In the genomic region with DNA sequence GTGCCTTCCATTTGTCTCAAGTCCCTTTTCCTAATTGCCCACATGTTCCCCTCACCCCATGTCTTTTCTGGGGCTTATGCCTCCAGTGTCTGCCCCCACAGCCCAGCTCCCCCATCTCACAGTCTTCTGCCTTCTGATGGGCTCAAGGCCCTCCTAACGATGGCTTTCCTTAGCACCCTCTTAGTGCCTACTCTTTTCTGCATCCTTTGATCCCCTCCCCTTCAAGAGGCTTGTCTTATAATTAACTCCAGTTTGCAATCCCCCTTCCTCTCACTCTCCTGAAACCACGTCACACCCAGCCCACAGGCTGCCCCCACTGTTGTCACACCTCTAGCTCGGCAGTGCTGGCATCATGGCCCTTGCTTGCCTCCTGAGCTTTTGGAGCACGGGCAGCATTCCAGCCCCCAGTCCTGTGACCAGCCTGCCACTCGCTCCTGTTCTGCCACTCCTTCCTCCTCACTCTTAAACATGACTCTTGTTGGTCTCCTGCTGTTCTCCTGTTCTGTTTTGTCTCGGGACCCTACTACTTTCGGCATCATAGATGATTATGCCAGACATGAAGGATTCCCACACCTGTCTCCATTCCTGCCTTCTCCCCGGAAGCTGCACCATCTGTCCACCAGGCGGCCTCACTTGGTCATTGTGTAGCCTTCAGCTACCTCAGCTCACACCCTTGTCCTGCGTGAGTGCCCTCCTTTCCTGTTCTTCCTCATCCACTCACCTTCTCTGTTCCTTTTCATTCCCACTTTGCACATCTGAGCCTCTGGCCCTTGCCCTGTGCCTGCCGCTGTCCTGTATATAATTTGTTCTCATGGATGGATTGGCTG, we compare ENCODE assay signal across 9 cellular contexts. TPM values are rescaled to one million over a fixed set of nuclear protein-coding genes. Genes with fewer than 3 reads are reported as not detected.
A peak's percentile ranks its signal among the peaks of the same experiment; 100 is the strongest.
DNase-seq lines count a peak whose midpoint lies in the region; ATAC-seq and TF ChIP-seq lines count a peak whose summit lies in the region.
"Had no signal": no experiment of that assay in that cellular context is flagged by ENCODE, and none has a peak within 500 bp of the region (broad histone marks: within the 10 kb centered on the region; RNA-seq: fewer than 3 reads in every experiment).

No MANE protein-coding gene starts in this region.

- DNase-seq in MCF 10A (ENCODE audit: unreplicated experiment): peak; percentile 39
- DNase-seq in breast epithelium (ENCODE audit: low spot score in 2 of 2): no peak
- DNase-seq in left ventricle myocardium superior: peak; percentile 86
- DNase-seq in NCI-H446 (lab: John Stamatoyannopoulos, UW): no peak
- DNase-seq: NCI-H69 had no signal

- no peak for ATAC-seq in activated T-helper 17 cell treated with anti-CD3 and anti-CD28 coated beads, Interleukin-2, amount 50 U/mL, for 72 hours (replicated peaks)
- ATAC-seq in left ventricle myocardium superior (peak; percentile 78), GM18519 (IDR thresholded peaks at IDR 0.05; ENCODE audit: low FRiP score, unreplicated experiment) (no peak), gastroesophageal sphincter (no peak), GM18861 (IDR thresholded peaks at IDR 0.05; ENCODE audit: unreplicated experiment) (no peak)

- WGBS in gastroesophageal sphincter (ENCODE audit: low coverage in 1 of 2), 2 donors: 71 to 79% methylated on average over 9 to 11 of the region's 11 CpGs

- TF ChIP-seq CTCF in MCF 10A (IDR thresholded peaks at IDR 0.05; ENCODE audit: unreplicated experiment) (peak; percentile 20), breast epithelium (IDR thresholded peaks at IDR 0.05) (no peak), gastroesophageal sphincter (IDR thresholded peaks at IDR 0.05) (no peak)

- CTCF ChIA-PET in MCF 10A (lab: Yijun Ruan, JAX): interaction anchor here (0.6 to 1.2 kb wide), 3 partner anchors 8 to 53 kb away, joined by 3 to 5 read pairs (median 3); no protein-coding TSS in a partner anchor

- no peak for TF ChIP-seq POLR2A in breast epithelium (IDR thresholded peaks at IDR 0.05)
- TF ChIP-seq POLR2A in gastroesophageal sphincter (IDR thresholded peaks at IDR 0.05): no peak

- H3K36me3 Mint-ChIP-seq in MCF 10A (ENCODE audit: insufficient read depth, unreplicated experiment): peaks cover 70% of the 10 kb centered on the region
- H3K36me3 Mint-ChIP-seq in activated T-helper 17 cell treated with anti-CD3 and anti-CD28 coated beads, Interleukin-2, amount 50 U/mL, for 72 hours (ENCODE audit: low read depth): peaks cover 77% of the 10 kb centered on the region

- no TSS peak for BruUV-seq in MCF 10A (replicated peaks; lab: Mats Ljungman, UMichigan)

- H3K4me3 ChIP-seq in breast epithelium (no peak overlapping the region), gastroesophageal sphincter (no peak overlapping the region)

- no peak overlapping the region for H3K27ac Mint-ChIP-seq in MCF 10A (ENCODE audit: low read depth, unreplicated experiment)
- peak overlapping the region; percentile 4 for H3K27ac Mint-ChIP-seq in activated T-helper 17 cell treated with anti-CD3 and anti-CD28 coated beads, Interleukin-2, amount 50 U/mL, for 72 hours

- no peak overlapping the region for H3K27ac ChIP-seq in breast epithelium
- no peak overlapping the region for H3K27ac ChIP-seq in gastroesophageal sphincter

- no peaks in the 10 kb centered on the region for H3K27me3 Mint-ChIP-seq in MCF 10A (ENCODE audit: insufficient read depth, unreplicated experiment)
- no peaks in the 10 kb centered on the region for H3K27me3 Mint-ChIP-seq in activated T-helper 17 cell treated with anti-CD3 and anti-CD28 coated beads, Interleukin-2, amount 50 U/mL, for 72 hours

- no peak overlapping the region for H3K4me3 Mint-ChIP-seq in MCF 10A (ENCODE audit: unreplicated experiment)
- no peak overlapping the region for H3K4me3 Mint-ChIP-seq in activated T-helper 17 cell treated with anti-CD3 and anti-CD28 coated beads, Interleukin-2, amount 50 U/mL, for 72 hours

- H3K4me1 ChIP-seq in breast epithelium: peaks cover 10 to 18% of the 10 kb centered on the region in 2 donors
- H3K4me1 ChIP-seq in gastroesophageal sphincter: peaks cover 0 to 73% (median 27%) of the 10 kb centered on the region in 3 donors

- no peaks in the 10 kb centered on the region for H3K27me3 ChIP-seq in breast epithelium
- H3K27me3 ChIP-seq in gastroesophageal sphincter: no peaks in the 10 kb centered on the region

- POLR2A ChIA-PET in MCF 10A (lab: Yijun Ruan, JAX): no interaction called here

- no peaks in the 10 kb centered on the region for H3K9me3 Mint-ChIP-seq in MCF 10A (ENCODE audit: unreplicated experiment)
- H3K9me3 Mint-ChIP-seq in activated T-helper 17 cell treated with anti-CD3 and anti-CD28 coated beads, Interleukin-2, amount 50 U/mL, for 72 hours: no peaks in the 10 kb centered on the region

- intact Hi-C loops in MCF 10A (cut with micrococcal nuclease): no loop called here
- intact Hi-C loops in breast epithelium (cut with DNase I; ENCODE audit: low total_unique reads): no loop called here
- intact Hi-C loops in left ventricle myocardium superior (cut with micrococcal nuclease): no loop called here

- TF ChIP-seq EP300 in gastroesophageal sphincter (IDR thresholded peaks at IDR 0.05): no peak

- H3K9me3 ChIP-seq in breast epithelium (no peaks in the 10 kb centered on the region), gastroesophageal sphincter (no peaks in the 10 kb centered on the region)

- peaks cover 15% of the 10 kb centered on the region for H3K4me1 Mint-ChIP-seq in MCF 10A (ENCODE audit: insufficient read depth, unreplicated experiment)
- peaks cover 43% of the 10 kb centered on the region for H3K4me1 Mint-ChIP-seq in activated T-helper 17 cell treated with anti-CD3 and anti-CD28 coated beads, Interleukin-2, amount 50 U/mL, for 72 hours

- H3K36me3 ChIP-seq in breast epithelium: no peaks in the 10 kb centered on the region
- H3K36me3 ChIP-seq in gastroesophageal sphincter: peaks cover 0 to 47% of the 10 kb centered on the region in 2 donors

RNA-seq across cellular contexts. Expression of a gene that starts 26.1 kb away (rescaled TPM):
- total RNA-seq in MCF 10A (2022) (44.2 and 49.0 TPM in 2 replicates), breast epithelium (10 to 100 TPM; 34.1 to 40.8 (median 38.3) TPM), left ventricle myocardium superior (51.6 TPM), gastroesophageal sphincter (10 to 100 TPM; 40.5 to 94.4 (median 60.0) TPM)
- 10 to 100 TPM; 36.6 to 78.9 TPM for total RNA-seq in activated T-helper 17 cell treated with anti-CD3 and anti-CD28 coated beads, Interleukin-2, amount 50 U/mL, for 72 hours

RNA-seq across cellular contexts. Expression of a gene that starts 36.2 kb away (rescaled TPM):
- total RNA-seq in MCF 10A (2022): 58.6 and 83.5 TPM in 2 replicates
- total RNA-seq in breast epithelium: 10 to 100 TPM; 15.4 to 33.2 (median 28.2) TPM
- 10 to 100 TPM; 28.9 to 56.6 TPM for total RNA-seq in activated T-helper 17 cell treated with anti-CD3 and anti-CD28 coated beads, Interleukin-2, amount 50 U/mL, for 72 hours
- total RNA-seq in left ventricle myocardium superior: 4.9 TPM
- total RNA-seq in gastroesophageal sphincter: 10 to 100 TPM; 13.1 to 23.6 (median 22.1) TPM

RNA-seq across cellular contexts. Expression of a gene that starts 38.9 kb away (rescaled TPM):
- total RNA-seq in MCF 10A (2022) (0.21 TPM in 1 of 2 replicates, not detected in the other), breast epithelium (under 1 TPM in 2 of 3 donors, not detected in 1; 0.15 to 0.33 TPM), left ventricle myocardium superior (not detected), gastroesophageal sphincter (1 to 10 TPM in 1 of 4 donors, under 1 TPM in 3; 0.16 to 1.3 (median 0.20) TPM)
- under 1 TPM; 0.29 to 0.37 TPM for total RNA-seq in activated T-helper 17 cell treated with anti-CD3 and anti-CD28 coated beads, Interleukin-2, amount 50 U/mL, for 72 hours

RNA-seq across cellular contexts. Expression of a gene that starts 42.4 kb away (rescaled TPM):
- total RNA-seq in MCF 10A (2022) (0.14 and 0.20 TPM in 2 replicates), breast epithelium (under 1 TPM in 1 of 3 donors, not detected in 2; 0.15 TPM), left ventricle myocardium superior (not detected), gastroesophageal sphincter (under 1 TPM; 0.15 to 0.40 (median 0.25) TPM)
- under 1 TPM; 0.06 to 0.19 TPM for total RNA-seq in activated T-helper 17 cell treated with anti-CD3 and anti-CD28 coated beads, Interleukin-2, amount 50 U/mL, for 72 hours

RNA-seq across cellular contexts. Expression of a gene that starts 48.5 kb away (rescaled TPM):
- total RNA-seq in MCF 10A (2022) (91.5 and 123 TPM in 2 replicates), breast epithelium (10 to 100 TPM; 23.1 to 50.1 (median 26.6) TPM), left ventricle myocardium superior (17.9 TPM), gastroesophageal sphincter (10 to 100 TPM; 20.7 to 44.1 (median 30.5) TPM)
- total RNA-seq in activated T-helper 17 cell treated with anti-CD3 and anti-CD28 coated beads, Interleukin-2, amount 50 U/mL, for 72 hours: 10 to 100 TPM; 15.3 to 48.5 TPM

Comparison
In these comparisons a context has a peak if more than half of its experiments do, and no peak if none do; other contexts are left out.
1. DNase-seq: peak in MCF 10A (single experiment) and left ventricle myocardium superior (single experiment); none in breast epithelium (0 of 2) and NCI-H446 (0 of 2).